14 cellular contexts compared by ENCODE assay signal in the genomic region with DNA sequence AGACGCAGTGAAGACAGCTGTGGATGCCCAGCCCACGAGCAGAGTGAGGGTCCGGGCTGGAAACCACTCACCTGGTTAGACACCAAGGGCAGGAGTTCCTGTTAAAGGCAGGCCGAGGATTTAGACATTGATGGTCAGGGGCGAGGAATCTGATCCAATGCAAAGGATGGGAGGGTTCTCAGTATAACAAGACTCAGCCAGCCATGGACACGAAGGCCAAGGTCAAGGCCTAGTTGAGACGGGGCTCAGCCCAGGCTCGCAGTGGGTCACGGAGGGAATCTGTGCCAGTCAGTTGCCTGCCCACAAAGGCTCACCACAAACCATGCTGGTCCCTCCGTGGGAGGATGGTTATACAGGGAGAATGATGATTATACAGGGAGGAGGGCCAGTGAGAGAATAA.
DNase-seq lines count a peak whose midpoint lies in the region; ATAC-seq and TF ChIP-seq lines count a peak whose summit lies in the region.
"Had no signal": no experiment of that assay in that cellular context is flagged by ENCODE, and none has a peak within 500 bp of the region (broad histone marks: within the 10 kb centered on the region; RNA-seq: fewer than 3 reads in every experiment).

No MANE protein-coding gene starts in this region.

- DNase-seq in left kidney (ENCODE audit: low read depth, low spot score) (peak; percentile 38), posterior vena cava (ENCODE audit: low spot score) (peak; percentile 18), upper lobe of right lung (peak; percentile 40), SKM-1 (lab: John Stamatoyannopoulos, UW; ENCODE audit: unreplicated experiment) (no peak)
- no peak for DNase-seq in activated naive CD4-positive, alpha-beta T cell (lab: John Stamatoyannopoulos, UW)
- DNase-seq: C1 segment of cervical spinal cord; CD4-positive, alpha-beta memory T cell; DND-41; GDM1; HFFc6 had no signal

- H3K4me1 ChIP-seq in HEK293 (ENCODE audit: control insufficient read depth, insufficient read depth, low read length) (no peaks in the 10 kb centered on the region), upper lobe of right lung (no peaks in the 10 kb centered on the region)
- H3K4me1 ChIP-seq: HAP-1 had no signal

- TF ChIP-seq CTCF in HEK293 (tag by site-specific recombination; IDR thresholded peaks at IDR 0.05) = no peak
- TF ChIP-seq CTCF in upper lobe of right lung (IDR thresholded peaks at IDR 0.05) = no peak

- CTCF ChIA-PET in HEK293 (lab: Yijun Ruan, JAX) = interaction anchor here (0.5 to 0.7 kb wide), 2 partner anchors 170 to 1254 kb away, joined by 3 read pairs; no protein-coding TSS in a partner anchor

- intact Hi-C loops in posterior vena cava (cut with DNase I) (loop anchor here in 1 of 2 donors (5.0 kb wide), 1 partner anchor 284 kb away; no protein-coding TSS in a partner anchor), upper lobe of right lung (cut with DNase I) (no loop called here)

- no peaks in the 10 kb centered on the region for H3K27me3 ChIP-seq in upper lobe of right lung

- H3K9me3 ChIP-seq in HEK293 (ENCODE audit: control insufficient read depth, insufficient read depth, low read depth, low read length) (no peaks in the 10 kb centered on the region), upper lobe of right lung (no peaks in the 10 kb centered on the region)

- H3K4me3 ChIP-seq in HEK293 (ENCODE audit: low read depth, low read length) (no peak overlapping the region), upper lobe of right lung (no peak overlapping the region)
- H3K4me3 ChIP-seq: GM23338, HAP-1 had no signal

- H3K36me3 ChIP-seq in HEK293 (ENCODE audit: control insufficient read depth in 2 of 2, insufficient read depth in 1 of 2, low read length in 2 of 2) = no peaks in the 10 kb centered on the region
- no peaks in the 10 kb centered on the region for H3K36me3 ChIP-seq in upper lobe of right lung
- H3K36me3 ChIP-seq: HAP-1 had no signal

- no peak overlapping the region for H3K27ac ChIP-seq in HEK293 (ENCODE audit: extremely low read depth, low read depth, low read length)
- no peak overlapping the region for H3K27ac ChIP-seq in upper lobe of right lung

- no peak for ATAC-seq in upper lobe of right lung
- no peak for ATAC-seq in HG03342 (IDR thresholded peaks at IDR 0.05; ENCODE audit: unreplicated experiment)
- ATAC-seq: GM23338 had no signal

- POLR2A ChIA-PET in HEK293 (lab: Yijun Ruan, JAX) = no interaction called here

TF ChIP-seq in HEK293, 187 proteins besides CTCF, POLR2A, EP300 and RAD21:
- TF ChIP-seq, protein P1, sequence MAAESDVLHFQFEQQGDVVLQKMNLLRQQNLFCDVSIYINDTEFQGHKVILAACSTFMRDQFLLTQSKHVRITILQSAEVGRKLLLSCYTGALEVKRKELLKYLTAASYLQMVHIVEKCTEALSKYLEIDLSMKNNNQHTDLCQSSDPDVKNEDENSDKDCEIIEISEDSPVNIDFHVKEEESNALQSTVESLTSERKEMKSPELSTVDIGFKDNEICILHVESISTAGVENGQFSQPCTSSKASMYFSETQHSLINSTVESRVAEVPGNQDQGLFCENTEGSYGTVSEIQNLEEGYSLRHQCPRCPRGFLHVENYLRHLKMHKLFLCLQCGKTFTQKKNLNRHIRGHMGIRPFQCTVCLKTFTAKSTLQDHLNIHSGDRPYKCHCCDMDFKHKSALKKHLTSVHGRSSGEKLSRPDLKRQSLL (tag by site-specific recombination; IDR thresholded peaks at IDR 0.05) = no peak
- no peak for TF ChIP-seq ZNF555 (tag by site-specific recombination; conservative IDR thresholded peaks at IDR 0.05)
- peak; percentile 10; the same call in 1 of the 2 replicates for TF ChIP-seq EGR2 (tag by site-specific recombination; IDR thresholded peaks at IDR 0.05; ENCODE audit: low read depth)

Comparison
In these comparisons a context has a peak if more than half of its experiments do, and no peak if none do; other contexts are left out.
1. DNase-seq: peak in left kidney (single experiment), posterior vena cava (single experiment) and upper lobe of right lung (single experiment); none in activated naive CD4-positive, alpha-beta T cell (0 of 4) and SKM-1 (single experiment).